Comparison of ENCODE assay signal across 13 cellular contexts in the genomic region with DNA sequence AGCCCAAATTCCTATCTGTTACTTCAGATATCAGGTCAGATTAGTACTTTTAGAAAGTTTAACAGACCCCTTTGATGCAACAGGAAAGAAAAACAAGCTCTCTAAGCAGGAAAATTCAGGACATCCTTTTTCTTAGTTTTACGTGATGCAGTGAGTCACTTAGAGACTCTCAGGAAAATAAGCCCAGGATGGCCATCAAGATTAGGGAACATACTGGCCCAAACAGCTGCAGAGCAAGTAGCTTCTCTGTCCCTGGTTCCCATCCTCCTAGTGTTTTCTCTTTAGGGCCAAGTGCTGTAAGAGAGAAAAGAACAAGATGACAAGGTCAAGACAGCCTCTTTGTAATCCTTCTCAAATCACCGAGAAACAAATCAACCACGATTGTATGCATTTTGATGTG.
DNase-seq lines count a peak whose midpoint lies in the region; ATAC-seq and TF ChIP-seq lines count a peak whose summit lies in the region.
"Had no signal": no experiment of that assay in that cellular context is flagged by ENCODE, and none has a peak within 500 bp of the region (broad histone marks: within the 10 kb centered on the region; RNA-seq: fewer than 3 reads in every experiment).

No MANE protein-coding gene starts in this region.

- H3K9ac ChIP-seq in colonic mucosa (ENCODE audit: low read depth in 2 of 2, low read length in 2 of 2), result no peak overlapping the region

- H3K27me3 ChIP-seq in colonic mucosa, result no peaks in the 10 kb centered on the region
- H3K27me3 ChIP-seq in lower lobe of right lung (ENCODE audit: low read depth), result no peaks in the 10 kb centered on the region
- H3K27me3 ChIP-seq: uterus had no signal

- no peak overlapping the region for H3K4me3 ChIP-seq in AG10803 (ENCODE audit: low read length)
- no peak overlapping the region for H3K4me3 ChIP-seq in colonic mucosa
- no peak overlapping the region for H3K4me3 ChIP-seq in lower lobe of right lung
- H3K4me3 ChIP-seq: psoas muscle, uterus had no signal

- H3K36me3 ChIP-seq in colonic mucosa, result no peaks in the 10 kb centered on the region
- no peaks in the 10 kb centered on the region for H3K36me3 ChIP-seq in lower lobe of right lung
- H3K36me3 ChIP-seq: uterus had no signal

- ATAC-seq in lower lobe of right lung, result peak in 1 of 2 donors; percentile 33
- ATAC-seq: effector memory CD8-positive, alpha-beta T cell; psoas muscle had no signal

- H3K27ac ChIP-seq in colonic mucosa, result peak overlapping the region; percentile 39
- peak overlapping the region; percentile 31 for H3K27ac ChIP-seq in lower lobe of right lung
- H3K27ac ChIP-seq: psoas muscle, VCaP had no signal

- DNase-seq in AG10803 (ENCODE audit: low read depth), result peak; percentile 20
- DNase-seq in NCI-H226, result peak; percentile 9
- DNase-seq in colonic mucosa, result no peak
- DNase-seq in lower lobe of right lung, result no peak
- DNase-seq in iPS-NIHi7 (ENCODE audit: extremely low spot score), result no peak
- DNase-seq in HuH-7.5 (ENCODE audit: low spot score), result no peak
- no peak for DNase-seq in central memory CD4-positive, alpha-beta T cell
- no peak for DNase-seq in NCI-H774 (lab: John Stamatoyannopoulos, UW)
- DNase-seq: effector memory CD8-positive, alpha-beta T cell; NCI-H1436 treated with DMSO at 0.1 percent for 48 hours; psoas muscle; uterus had no signal

- intact Hi-C loops in colonic mucosa (cut with DNase I), result no loop called here
- intact Hi-C loops in lower lobe of right lung (cut with DNase I), result no loop called here

- H3K9me3 ChIP-seq in colonic mucosa, result no peaks in the 10 kb centered on the region
- H3K9me3 ChIP-seq in lower lobe of right lung, result no peaks in the 10 kb centered on the region
- H3K9me3 ChIP-seq: psoas muscle, uterus had no signal

- H3K4me1 ChIP-seq in colonic mucosa (no peaks in the 10 kb centered on the region), lower lobe of right lung (peaks cover 6% of the 10 kb centered on the region)
- H3K4me1 ChIP-seq: psoas muscle, uterus had no signal

- TF ChIP-seq CTCF in AG10803 (conservative IDR thresholded peaks at IDR 0.05; ENCODE audit: low read length) (no peak), colonic mucosa (IDR thresholded peaks at IDR 0.05) (no peak), lower lobe of right lung (IDR thresholded peaks at IDR 0.05) (no peak)

Comparison
In these comparisons a context has a peak if more than half of its experiments do, and no peak if none do; other contexts are left out.
1. DNase-seq: peak in AG10803 (single experiment) and NCI-H226 (single experiment); none in colonic mucosa (single experiment), lower lobe of right lung (single experiment), iPS-NIHi7 (single experiment), HuH-7.5 (single experiment), central memory CD4-positive, alpha-beta T cell (single experiment) and NCI-H774 (single experiment).